19 cellular contexts compared by ENCODE assay signal in genomic region chr5:135750506-135750905, GRCh38.
A peak's percentile ranks its signal among the peaks of the same experiment; 100 is the strongest.
DNase-seq lines count a peak whose midpoint lies in the region; ATAC-seq and TF ChIP-seq lines count a peak whose summit lies in the region.
"Had no signal": no experiment of that assay in that cellular context is flagged by ENCODE, and none has a peak within 500 bp of the region (broad histone marks: within the 10 kb centered on the region; RNA-seq: fewer than 3 reads in every experiment).

No MANE protein-coding gene starts in this region.

- no peak overlapping the region for H2AK5ac ChIP-seq in IMR-90 (ENCODE audit: low read depth, low read length)

- H3K27me3 ChIP-seq in IMR-90 (ENCODE audit: control insufficient read depth, insufficient read depth, low read length) (no peaks in the 10 kb centered on the region), brain microvascular endothelial cell (replicated peaks) (no peaks in the 10 kb centered on the region), osteoblast (ENCODE audit: insufficient read depth, low read length) (no peaks in the 10 kb centered on the region)

- in situ Hi-C loops in IMR-90 (cut with MboI; ENCODE audit: low sequenced_read_pairs) (no loop called here), brain microvascular endothelial cell (cut with HindIII; ENCODE audit: low pct_ligation_motif_present, low sequenced_read_pairs) (no loop called here)

- H4K20me1 ChIP-seq in IMR-90 (ENCODE audit: insufficient read depth, low read length) = no peaks in the 10 kb centered on the region
- H4K20me1 ChIP-seq in osteoblast (ENCODE audit: insufficient read depth, low read length) = no peaks in the 10 kb centered on the region

- no peaks in the 10 kb centered on the region for H3K79me1 ChIP-seq in IMR-90 (ENCODE audit: low read depth in 1 of 2, low read length in 2 of 2)

- H2AFZ ChIP-seq in IMR-90 (replicated peaks; ENCODE audit: low read length, poor library complexity) (no peak overlapping the region), osteoblast (ENCODE audit: low read length) (no peak overlapping the region)

- TF ChIP-seq CTCF in IMR-90 (conservative IDR thresholded peaks at IDR 0.05; ENCODE audit: low read depth, low read length) (0 out of 2 replicates have a peak, but pooled peaks have one; percentile 7), brain microvascular endothelial cell (IDR thresholded peaks at IDR 0.05; ENCODE audit: low read depth, low read length, missing control alignments) (peak; percentile 5), osteoblast (IDR thresholded peaks at IDR 0.05; ENCODE audit: extremely low read depth, low read depth, low read length) (peak; percentile 10)

- H2BK20ac ChIP-seq in IMR-90 (ENCODE audit: low read depth, low read length) = no peak overlapping the region

- no peak overlapping the region for H4K8ac ChIP-seq in IMR-90 (ENCODE audit: low read depth in 2 of 2, low read length in 2 of 2)

- POLR2A ChIA-PET in IMR-90 (lab: Charles Lee; ENCODE audit: unreplicated experiment) = no interaction called here

- no peak for ATAC-seq in IMR-90 (ENCODE audit: low read depth)
- ATAC-seq in GM21390 (IDR thresholded peaks at IDR 0.05; ENCODE audit: unreplicated experiment) = no peak
- ATAC-seq: left colon had no signal

- no peak overlapping the region for H3K4ac ChIP-seq in IMR-90 (ENCODE audit: low read depth, low read length)

- H3K4me2 ChIP-seq in IMR-90 (ENCODE audit: low read depth, low read length) (no peak overlapping the region), osteoblast (ENCODE audit: insufficient read depth, low read length) (no peak overlapping the region)

- H4K5ac ChIP-seq in IMR-90 (ENCODE audit: low read depth, low read length) = no peak overlapping the region

- H3K4me1 ChIP-seq in IMR-90 (ENCODE audit: control insufficient read depth, insufficient read depth, low read length) (no peaks in the 10 kb centered on the region), osteoblast (ENCODE audit: insufficient read depth, low read length) (no peaks in the 10 kb centered on the region)
- H3K4me1 ChIP-seq: spleen had no signal

- no CpG with 5 or more reads among the region's 4 CpGs for WGBS in IMR-90 (ENCODE audit: extremely low coverage in 2 of 2, insufficient read length in 1 of 2), 2 experiments

- no peaks in the 10 kb centered on the region for H3K9me1 ChIP-seq in IMR-90 (ENCODE audit: insufficient read depth, low read length)

- no TSS peak for BruUV-seq in IMR-90 (replicated peaks; lab: Mats Ljungman, UMichigan)

- no peak overlapping the region for H3K27ac ChIP-seq in IMR-90 (ENCODE audit: insufficient read depth, low read length)
- no peak overlapping the region for H3K27ac ChIP-seq in brain microvascular endothelial cell
- H3K27ac ChIP-seq in osteoblast (ENCODE audit: low read depth, low read length) = no peak overlapping the region
- H3K27ac ChIP-seq: spleen had no signal

- H3K14ac ChIP-seq in IMR-90 (replicated peaks; ENCODE audit: low read depth, low read length) = no peak overlapping the region

- no peak overlapping the region for H4K91ac ChIP-seq in IMR-90 (ENCODE audit: insufficient read depth, low read depth, low read length)

- H3K36me3 ChIP-seq in IMR-90 (ENCODE audit: control insufficient read depth, insufficient read depth, low read length) (no peaks in the 10 kb centered on the region), brain microvascular endothelial cell (replicated peaks) (no peaks in the 10 kb centered on the region), osteoblast (ENCODE audit: insufficient read depth, low read length) (no peaks in the 10 kb centered on the region)
- H3K36me3 ChIP-seq: spleen had no signal

- CTCF ChIA-PET in IMR-90 (lab: Yijun Ruan, JAX) = no interaction called here

- no peak overlapping the region for H2BK5ac ChIP-seq in IMR-90 (ENCODE audit: low read depth, low read length, poor library complexity, severe bottlenecking)

- H2AK9ac ChIP-seq in IMR-90 (replicated peaks; ENCODE audit: low read depth, low read length, poor library complexity) = no peak overlapping the region

- H2BK120ac ChIP-seq in IMR-90 (ENCODE audit: low read depth, low read length) = no peak overlapping the region

- dilution Hi-C loops in IMR-90 (cut with HindIII; ENCODE audit: low sequenced_read_pairs, unreplicated experiment) = no loop called here

- H3K79me2 ChIP-seq in osteoblast (ENCODE audit: insufficient read depth, low read length) = no peaks in the 10 kb centered on the region

- no peak for TF ChIP-seq POLR2A in IMR-90 (IDR thresholded peaks at IDR 0.05; ENCODE audit: low read depth, low read length)

- H3K56ac ChIP-seq in IMR-90 (ENCODE audit: extremely low read depth, insufficient read depth, low read length) = no peak overlapping the region

- no peak for TF ChIP-seq RAD21 in IMR-90 (IDR thresholded peaks at IDR 0.05; ENCODE audit: low read length)

- intact Hi-C loops in IMR-90 (cut with micrococcal nuclease) = no loop called here

- DNase-seq in NCI-H82 (lab: John Stamatoyannopoulos, UW) (peak; percentile 12), NCI-H82 treated with DMSO at 0.1 percent for 48 hours (lab: John Stamatoyannopoulos, UW; ENCODE audit: unreplicated experiment) (no peak), IMR-90 (no peak), brain microvascular endothelial cell (no peak), osteoblast (ENCODE audit: insufficient read length, low spot score, missing footprints) (no peak), SK-N-DZ (ENCODE audit: low spot score) (no peak), NCI-H187 treated with DMSO at 0.1 percent for 48 hours (lab: John Stamatoyannopoulos, UW) (no peak)
- DNase-seq: activated CD4-positive, alpha-beta T cell treated with anti-CD3 and anti-CD28 coated beads for 48 hours; activated naive CD4-positive, alpha-beta T cell treated with anti-CD3 and anti-CD28 coated beads, Interleukin-2, amount 50 U/mL, for 16 hours; CD8-positive, alpha-beta memory T cell; hippocampal formation; left colon; MV-4-11; NCI-H2107; NCI-H774; SHP77; spleen; stimulated activated naive CD4-positive, alpha-beta T cell treated with Interleukin-2 at 50 U/mL for 16 hours had no signal

- H3K9ac ChIP-seq in IMR-90 (ENCODE audit: low read depth, low read length) = no peak overlapping the region

- H3K4me3 ChIP-seq in IMR-90 (ENCODE audit: insufficient read depth, low read depth, low read length) (no peak overlapping the region), brain microvascular endothelial cell (ENCODE audit: low read depth, low read length) (no peak overlapping the region), osteoblast (ENCODE audit: insufficient read depth, low read length) (no peak overlapping the region)
- H3K4me3 ChIP-seq: spleen had no signal

- no peak overlapping the region for H3K18ac ChIP-seq in IMR-90 (ENCODE audit: low read depth, low read length)

- no peak overlapping the region for H2BK15ac ChIP-seq in IMR-90 (ENCODE audit: low read depth, low read length)

- no peak overlapping the region for H3K23ac ChIP-seq in IMR-90 (ENCODE audit: low read depth, low read length)

- H3K9me3 ChIP-seq in IMR-90 (ENCODE audit: control insufficient read depth, insufficient read depth, low read length) (no peaks in the 10 kb centered on the region; the same call in 1 of the 2 replicates), osteoblast (ENCODE audit: low read depth, low read length) (no peaks in the 10 kb centered on the region)

TF ChIP-seq in IMR-90, 13 proteins besides CTCF, POLR2A, EP300 and RAD21:
- no peak for TF ChIP-seq CHD1 (IDR thresholded peaks at IDR 0.05; ENCODE audit: low read depth, low read length)
- TF ChIP-seq USF2 (IDR thresholded peaks at IDR 0.05; ENCODE audit: low read depth, low read length) = no peak
- no peak for TF ChIP-seq NFE2L2 (IDR thresholded peaks at IDR 0.05; ENCODE audit: low read depth, low read length)
- TF ChIP-seq SMC3 (IDR thresholded peaks at IDR 0.05; ENCODE audit: low read depth, low read length) = no peak
- TF ChIP-seq MAFK (IDR thresholded peaks at IDR 0.05; ENCODE audit: low read depth, low read length) = no peak
- no peak for TF ChIP-seq ELK1 (IDR thresholded peaks at IDR 0.05; ENCODE audit: borderline replicate concordance, low read depth, low read length)
- no peak for TF ChIP-seq MAZ (IDR thresholded peaks at IDR 0.05; ENCODE audit: borderline replicate concordance, low read depth, low read length)
- TF ChIP-seq RFX5 (IDR thresholded peaks at IDR 0.05; ENCODE audit: low read depth, low read length) = no peak
- no peak for TF ChIP-seq BHLHE40 (IDR thresholded peaks at IDR 0.05; ENCODE audit: low read depth, low read length)
- no peak for TF ChIP-seq MXI1 (IDR thresholded peaks at IDR 0.05; ENCODE audit: borderline replicate concordance, low read depth, low read length)
- no peak for TF ChIP-seq FOS (IDR thresholded peaks at IDR 0.05; ENCODE audit: low read depth, low read length)
- no peak for TF ChIP-seq RCOR1 (IDR thresholded peaks at IDR 0.05; ENCODE audit: insufficient replicate concordance, low read length)
- TF ChIP-seq CEBPB (IDR thresholded peaks at IDR 0.05; ENCODE audit: low read depth, low read length) = no peak
